In the genomic region with DNA sequence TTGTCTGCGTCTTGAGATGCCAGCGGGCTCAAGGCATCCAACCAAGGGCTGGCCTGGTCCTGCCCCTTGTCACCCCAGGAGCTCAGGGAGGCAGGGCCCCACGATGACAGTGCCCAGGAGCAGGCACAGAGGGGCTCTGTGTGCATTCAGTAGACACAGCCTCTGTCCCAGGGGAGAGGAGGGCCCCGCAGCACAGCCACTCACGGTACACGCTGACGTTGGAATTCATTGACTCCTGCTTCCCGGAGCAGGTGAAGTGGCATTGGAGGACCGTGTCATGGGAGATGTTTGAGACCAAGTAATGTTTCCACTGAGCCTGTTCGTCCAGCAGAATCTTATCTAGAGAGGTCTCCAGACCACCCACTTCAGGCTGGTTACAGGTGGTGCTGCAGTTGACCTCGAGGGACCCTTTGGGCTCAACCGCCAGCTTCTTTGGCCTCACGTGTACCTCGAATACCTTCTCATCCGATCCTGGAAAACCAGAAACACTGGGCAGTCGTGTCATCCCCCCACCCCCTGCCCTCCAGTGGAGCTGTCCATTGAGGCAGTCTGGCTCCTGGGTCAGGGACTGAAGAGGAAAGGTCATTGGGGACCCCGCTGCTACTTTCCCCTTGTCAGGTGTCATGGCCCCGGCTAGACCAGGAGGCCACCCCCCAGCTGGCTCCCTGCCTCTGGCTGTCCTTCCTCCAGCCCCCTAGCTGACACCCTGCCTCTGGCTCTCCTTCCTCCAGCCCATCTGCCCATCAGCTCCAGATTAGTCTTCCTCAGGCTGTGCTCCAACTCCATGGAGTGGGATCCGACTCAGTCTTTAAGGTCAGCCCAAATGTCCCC, we compare ENCODE assay signal across 12 cellular contexts. TPM values are rescaled to one million over a fixed set of nuclear protein-coding genes. Genes with fewer than 3 reads are reported as not detected.
DNase-seq lines count a peak whose midpoint lies in the region; ATAC-seq and TF ChIP-seq lines count a peak whose summit lies in the region.
"Had no signal": no experiment of that assay in that cellular context is flagged by ENCODE, and none has a peak within 500 bp of the region (broad histone marks: within the 10 kb centered on the region; RNA-seq: fewer than 3 reads in every experiment).

No MANE protein-coding gene starts in this region.

- H3K4me3 ChIP-seq in testis (no peak overlapping the region), body of pancreas (no peak overlapping the region)

- intact Hi-C loops in testis (cut with DNase I; ENCODE audit: low total_unique reads) (no loop called here), body of pancreas (cut with DNase I) (no loop called here)

- DNase-seq in activated effector memory CD4-positive, alpha-beta T cell treated with anti-CD3 and anti-CD28 coated beads, Interleukin-2, amount 50 U/mL, for 16 hours: peak; percentile 57
- no peak for DNase-seq in activated effector memory CD4-positive, alpha-beta T cell treated with Interleukin-2 at 50 U/mL for 16 hours
- DNase-seq in T-cell (peak in 1 of 34 experiments; percentile 19), left lobe of liver (ENCODE audit: low spot score) (peak; percentile 40), testis (peak; percentile 11), Kasumi-1 (lab: John Stamatoyannopoulos, UW) (no peak), ecto neural progenitor cell (ENCODE audit: low spot score) (no peak), body of pancreas (no peak)
- DNase-seq: stimulated activated CD4-positive, alpha-beta T cell treated with anti-CD3 and anti-CD28 coated beads, Interleukin-4, amount 100 ng/mL, for 4 hours; SW 1271 had no signal

- POLR2A ChIA-PET in T-cell (lab: Charles Lee): interaction anchor here in 1 of 2 donors (0.6 kb wide), 1 partner anchor 374 kb away, joined by 6 read pairs; no protein-coding TSS in a partner anchor

- ATAC-seq in T-cell (replicated peaks in 1 of 4): no peak
- no peak for ATAC-seq in left lobe of liver
- ATAC-seq in body of pancreas: no peak

- no peaks in the 10 kb centered on the region for H3K9me3 Mint-ChIP-seq in T-cell

- H3K4me1 ChIP-seq in testis (no peaks in the 10 kb centered on the region), body of pancreas (no peaks in the 10 kb centered on the region)
- H3K4me1 ChIP-seq: parathyroid adenoma had no signal

- TF ChIP-seq CTCF in testis (IDR thresholded peaks at IDR 0.05): no peak
- TF ChIP-seq CTCF in body of pancreas (IDR thresholded peaks at IDR 0.05): no peak

- H3K4me1 Mint-ChIP-seq in T-cell: peaks cover 37 to 58% (median 50%) of the 10 kb centered on the region in 3 donors

- H3K9me3 ChIP-seq in testis (no peaks in the 10 kb centered on the region), body of pancreas (no peaks in the 10 kb centered on the region)

- H3K27ac ChIP-seq in testis: no peak overlapping the region
- no peak overlapping the region for H3K27ac ChIP-seq in body of pancreas

- TF ChIP-seq POLR2A in testis (IDR thresholded peaks at IDR 0.05) (no peak), body of pancreas (IDR thresholded peaks at IDR 0.05) (no peak)

- H3K27me3 Mint-ChIP-seq in T-cell: no peaks in the 10 kb centered on the region

- CTCF ChIA-PET in T-cell (lab: Charles Lee): interaction anchor here (0.6 to 2.1 kb wide), 2 partner anchors 11 to 12 kb away, joined by 5 to 6 read pairs; no protein-coding TSS in a partner anchor

- peak overlapping the region; percentile 60 to 64 for H3K27ac Mint-ChIP-seq in T-cell

- H3K27me3 ChIP-seq in testis (no peaks in the 10 kb centered on the region), body of pancreas (no peaks in the 10 kb centered on the region)

- 75 to 88% methylated on average over 5 to 19 of the region's 19 CpGs for WGBS in testis, 2 donors
- 72 to 90% methylated on average over 10 to 18 of the region's 19 CpGs for WGBS in body of pancreas, 2 donors

- no peak overlapping the region for H3K4me3 Mint-ChIP-seq in T-cell

- H3K36me3 ChIP-seq in testis (ENCODE audit: low read depth, missing control alignments): no peaks in the 10 kb centered on the region
- no peaks in the 10 kb centered on the region for H3K36me3 ChIP-seq in body of pancreas (replicated peaks in 1 of 2; ENCODE audit: insufficient read depth in 1 of 2, low read depth in 2 of 2)

- peaks cover 31% of the 10 kb centered on the region for H3K36me3 Mint-ChIP-seq in T-cell

RNA-seq across cellular contexts. Expression of gene PRR29, which starts 7.0 kb away (rescaled TPM):
- total RNA-seq in T-cell: 1 to 10 TPM in 3 of 5 donors, under 1 TPM in 2; 0.50 to 1.9 (median 1.1) TPM
- 0.18 TPM for total RNA-seq in left lobe of liver
- total RNA-seq in testis: 10 to 100 TPM in 1 of 2 donors, 1 to 10 TPM in 1; 8.6 to 12.2 TPM
- polyA plus RNA-seq in testis (ENCODE audit: insufficient read depth, low read depth, low replicate concordance): 21.8 TPM
- 1 to 10 TPM in 1 of 2 donors, under 1 TPM in 1; 0.52 to 1.6 TPM for total RNA-seq in body of pancreas

RNA-seq across cellular contexts. Expression of gene ICAM2, which starts 15.3 kb away (rescaled TPM):
- total RNA-seq in T-cell: 100 to 1,000 TPM in 3 of 5 donors, 10 to 100 TPM in 2; 69.6 to 132 (median 116) TPM
- total RNA-seq in left lobe of liver: 5.3 TPM
- total RNA-seq in testis: 10 to 100 TPM in 1 of 2 donors, 1 to 10 TPM in 1; 5.2 to 11.3 TPM
- polyA plus RNA-seq in testis (ENCODE audit: insufficient read depth, low read depth, low replicate concordance): 12.1 TPM
- total RNA-seq in body of pancreas: 10 to 100 TPM; 16.2 to 16.3 TPM

RNA-seq across cellular contexts. Expression of gene SCN4A, which starts 32.4 kb away (rescaled TPM):
- total RNA-seq in T-cell (under 1 TPM in 3 of 5 donors, not detected in 2; 0.13 to 0.18 (median 0.13) TPM), left lobe of liver (0.10 TPM), testis (1 to 10 TPM; 2.3 to 2.8 TPM), body of pancreas (1 to 10 TPM in 1 of 2 donors, under 1 TPM in 1; 0.26 to 1.3 TPM)
- polyA plus RNA-seq in testis (ENCODE audit: insufficient read depth, low read depth, low replicate concordance): 2.0 TPM
- polyA plus RNA-seq: BJ had no signal

Comparison
In these comparisons a context has a peak if more than half of its experiments do, and no peak if none do; other contexts are left out.
1. DNase-seq: peak in activated effector memory CD4-positive, alpha-beta T cell treated with anti-CD3 and anti-CD28 coated beads, Interleukin-2, amount 50 U/mL, for 16 hours (single experiment), left lobe of liver (single experiment) and testis (single experiment); none in activated effector memory CD4-positive, alpha-beta T cell treated with Interleukin-2 at 50 U/mL for 16 hours (single experiment), Kasumi-1 (0 of 2), ecto neural progenitor cell (single experiment) and body of pancreas (0 of 4).
2. RNA of gene ICAM2, which starts 15.3 kb away (total RNA-seq): 69.6 to 132 TPM in T-cell; 16.2 to 16.3 TPM in body of pancreas, 5.2 to 11.3 TPM in testis and 5.3 TPM in left lobe of liver (single experiment); every median in the first group is over 4 times any median in the second.